ENCODE assay signal across 7 cellular contexts in genomic region chr5:84381501-84382362, GRCh38. TPM values are rescaled to one million over a fixed set of nuclear protein-coding genes. Genes with fewer than 3 reads are reported as not detected.
DNase-seq lines count a peak whose midpoint lies in the region; ATAC-seq and TF ChIP-seq lines count a peak whose summit lies in the region.

No MANE protein-coding gene starts in this region.

- TF ChIP-seq CTCF in NB4 (IDR thresholded peaks at IDR 0.05; ENCODE audit: low read depth, low read length), result no peak

- DNase-seq in NB4 (ENCODE audit: low read depth) (peak; percentile 53), inferior parietal cortex (ENCODE audit: extremely low spot score) (peak; percentile 63)

- peak overlapping the region; percentile 49 for H3K4me3 ChIP-seq in NB4 (ENCODE audit: low read depth, low read length)

- ATAC-seq in GM21423 (IDR thresholded peaks at IDR 0.05; ENCODE audit: unreplicated experiment), result no peak
- no peak for ATAC-seq in HG03135 (IDR thresholded peaks at IDR 0.05; ENCODE audit: unreplicated experiment)
- no peak for ATAC-seq in HG03196 (IDR thresholded peaks at IDR 0.05; ENCODE audit: unreplicated experiment)

- no peak for TF ChIP-seq POLR2A in NB4 (IDR thresholded peaks at IDR 0.05; ENCODE audit: extremely low read depth, insufficient read length)

- H3K27ac ChIP-seq in angular gyrus (ENCODE audit: low read depth, low read length) (peak overlapping the region; percentile 78), temporal lobe (ENCODE audit: low read depth, low read length) (peak overlapping the region; percentile 81)

RNA-seq across cellular contexts. Expression of gene EDIL3, which starts 2.9 kb away (rescaled TPM):
- total RNA-seq in temporal lobe, result 37.1 TPM
